21 cellular contexts compared by ENCODE assay signal in the genomic region with DNA sequence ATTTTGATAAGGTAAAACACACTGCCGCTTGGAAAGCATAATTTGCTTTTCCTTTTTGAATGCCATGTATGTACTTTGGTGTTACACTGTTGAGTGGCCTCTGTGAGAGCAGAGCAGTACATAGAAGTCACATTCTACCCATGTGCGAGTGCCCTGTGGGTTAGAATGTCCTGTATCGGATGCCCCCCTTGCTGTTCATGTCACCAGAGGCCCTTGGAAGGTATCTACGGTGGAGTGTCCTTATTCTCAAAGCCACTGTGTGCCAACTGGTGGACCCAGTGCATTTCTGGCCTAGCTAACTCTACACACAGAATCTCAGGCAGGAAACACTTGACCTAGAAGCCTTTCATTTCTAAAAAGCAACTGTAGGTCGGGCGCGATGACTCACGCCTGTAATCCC.
DNase-seq lines count a peak whose midpoint lies in the region; ATAC-seq and TF ChIP-seq lines count a peak whose summit lies in the region.
"Had no signal": no experiment of that assay in that cellular context is flagged by ENCODE, and none has a peak within 500 bp of the region (broad histone marks: within the 10 kb centered on the region; RNA-seq: fewer than 3 reads in every experiment).

No MANE protein-coding gene starts in this region.

- H3K27me3 Mint-ChIP-seq in Calu3 (ENCODE audit: unreplicated experiment) = no peaks in the 10 kb centered on the region

- CTCF ChIA-PET in Panc1 (lab: Charles Lee) (no interaction called here), Calu3 (lab: Charles Lee) (no interaction called here)

- no peak overlapping the region for H3K4me2 ChIP-seq in mesenchymal stem cell (ENCODE audit: low read length, poor library complexity, severe bottlenecking)

- H3K23ac ChIP-seq in mesenchymal stem cell (ENCODE audit: low read length in 2 of 2) = no peak overlapping the region

- peak overlapping the region in 1 of 2 experiments; percentile 51 for H3K18ac ChIP-seq in mesenchymal stem cell (ENCODE audit: low read depth in 1 of 2, low read length in 2 of 2)

- no peak overlapping the region for H2BK15ac ChIP-seq in mesenchymal stem cell (ENCODE audit: low read depth, poor library complexity, severe bottlenecking)

- no peak for DNase-seq in heart left ventricle
- DNase-seq in right cardiac atrium = no peak
- no peak for DNase-seq in Panc1 (ENCODE audit: low read depth, low spot score)
- DNase-seq in mesenchymal stem cell = no peak
- no peak for DNase-seq in vagina (ENCODE audit: extremely low spot score in 2 of 2)
- DNase-seq in Calu3 = no peak
- DNase-seq in prostate gland (ENCODE audit: low spot score) = no peak
- DNase-seq: AML-193; C1 segment of cervical spinal cord; CD8-positive, alpha-beta T cell; DMS153; GDM1; MG63; NCI-H1417; NCI-H187; NCI-H446; NCI-H526; OCI-M1; SHP77 treated with DMSO at 0.1 percent for 48 hours had no signal

- H2BK12ac ChIP-seq in mesenchymal stem cell (ENCODE audit: low read length in 2 of 2) = no peak overlapping the region

- H3K4me1 Mint-ChIP-seq in Calu3 (ENCODE audit: low read depth, unreplicated experiment) = peaks cover 57% of the 10 kb centered on the region

- peak overlapping the region; percentile 68 for H4K91ac ChIP-seq in mesenchymal stem cell (ENCODE audit: low read length)

- POLR2A ChIA-PET in Panc1 (lab: Charles Lee) = no interaction called here

- no peaks in the 10 kb centered on the region for H3K9me3 Mint-ChIP-seq in Calu3 (ENCODE audit: low read depth, unreplicated experiment)
- H3K9me3 Mint-ChIP-seq: CD8-positive, alpha-beta T cell had no signal

- H2AFZ ChIP-seq in mesenchymal stem cell (ENCODE audit: low read depth, low read length) = no peak overlapping the region

- H3K4me1 ChIP-seq in heart left ventricle (peaks cover 3 to 57% (median 43%) of the 10 kb centered on the region in 12 donors), right cardiac atrium (ENCODE audit: control insufficient read depth, insufficient read depth, low read length) (peaks cover 14% of the 10 kb centered on the region), Panc1 (ENCODE audit: control insufficient read depth, insufficient read depth, low read length) (no peaks in the 10 kb centered on the region), mesenchymal stem cell (ENCODE audit: control insufficient read depth, insufficient read depth, low read depth, low read length) (peaks cover 9% of the 10 kb centered on the region), vagina (peaks cover 23% of the 10 kb centered on the region), prostate gland (replicated peaks) (peaks cover 6% of the 10 kb centered on the region)

- H3K9me3 ChIP-seq in heart left ventricle (no peaks in the 10 kb centered on the region), right cardiac atrium (ENCODE audit: control insufficient read depth, low read length) (no peaks in the 10 kb centered on the region), Panc1 (ENCODE audit: control insufficient read depth, insufficient read depth, low read depth, low read length) (no peaks in the 10 kb centered on the region), mesenchymal stem cell (ENCODE audit: control insufficient read depth, low read length) (no peaks in the 10 kb centered on the region), vagina (no peaks in the 10 kb centered on the region), prostate gland (no peaks in the 10 kb centered on the region)
- H3K9me3 ChIP-seq: MG63 had no signal

- in situ Hi-C loops in Panc1 (cut with HindIII; ENCODE audit: low pct_unique_long_range_greater_than_20kb, low sequenced_read_pairs) = no loop called here

- H2AK5ac ChIP-seq in mesenchymal stem cell (ENCODE audit: low read length, severe bottlenecking) = no peak overlapping the region

- H3K27ac ChIP-seq in heart left ventricle = peak overlapping the region in 9 of 12 donors; percentile 9 to 89 (median 40)
- no peak overlapping the region for H3K27ac ChIP-seq in right cardiac atrium (ENCODE audit: low read length)
- no peak overlapping the region for H3K27ac ChIP-seq in Panc1 (ENCODE audit: low read length)
- no peak overlapping the region for H3K27ac ChIP-seq in mesenchymal stem cell (ENCODE audit: low read length, poor library complexity, severe bottlenecking)
- H3K27ac ChIP-seq in vagina = peak overlapping the region; percentile 9
- no peak overlapping the region for H3K27ac ChIP-seq in prostate gland
- H3K27ac ChIP-seq: SK-N-MC had no signal

- H3K9ac ChIP-seq in mesenchymal stem cell (ENCODE audit: low read length) = no peak overlapping the region

- ATAC-seq in heart left ventricle (no peak), right cardiac atrium (no peak), Panc1 (no peak)
- ATAC-seq: CD8-positive, alpha-beta T cell; K562 had no signal

- 85 to 92% (median 90%) methylated on average over 8 of the region's 8 CpGs for WGBS in heart left ventricle, 4 donors
- 86% methylated on average over 8 of the region's 8 CpGs for WGBS in right cardiac atrium
- WGBS in mesenchymal stem cell = 81% methylated on average over 8 of the region's 8 CpGs
- 97% methylated on average over 8 of the region's 8 CpGs for WGBS in prostate gland

- H3K14ac ChIP-seq in mesenchymal stem cell (ENCODE audit: low read length in 2 of 2) = no peak overlapping the region

- no peak overlapping the region for H3K27ac Mint-ChIP-seq in Calu3 (ENCODE audit: unreplicated experiment)
- H3K27ac Mint-ChIP-seq: CD8-positive, alpha-beta T cell had no signal

- H2BK5ac ChIP-seq in mesenchymal stem cell (ENCODE audit: low read depth, low read length, poor library complexity, severe bottlenecking) = no peak overlapping the region

- H3K79me1 ChIP-seq in mesenchymal stem cell (replicated peaks; ENCODE audit: low read length, poor library complexity, severe bottlenecking) = peaks cover 18% of the 10 kb centered on the region

- no peak for TF ChIP-seq CTCF in heart left ventricle (IDR thresholded peaks at IDR 0.05)
- TF ChIP-seq CTCF in Panc1 (IDR thresholded peaks at IDR 0.05) = no peak
- TF ChIP-seq CTCF in vagina (IDR thresholded peaks at IDR 0.05) = no peak
- no peak for TF ChIP-seq CTCF in Calu3 (IDR thresholded peaks at IDR 0.05; ENCODE audit: unreplicated experiment)
- no peak for TF ChIP-seq CTCF in prostate gland (IDR thresholded peaks at IDR 0.05)

- no peak overlapping the region for H3K4me3 ChIP-seq in heart left ventricle
- no peak overlapping the region for H3K4me3 ChIP-seq in right cardiac atrium (ENCODE audit: low read length)
- no peak overlapping the region for H3K4me3 ChIP-seq in Panc1 (ENCODE audit: low read depth in 2 of 2, low read length in 2 of 2)
- no peak overlapping the region for H3K4me3 ChIP-seq in mesenchymal stem cell (ENCODE audit: insufficient read depth in 1 of 2, low read depth in 1 of 2, low read length in 2 of 2)
- no peak overlapping the region for H3K4me3 ChIP-seq in vagina
- H3K4me3 ChIP-seq in prostate gland = no peak overlapping the region
- H3K4me3 ChIP-seq: K562, MG63, SK-N-MC had no signal

- intact Hi-C loops in heart left ventricle (cut with DNase I) = loop anchor here in 1 of 10 donors (10.0 kb wide), 1 partner anchor 266 kb away; no protein-coding TSS in a partner anchor
- intact Hi-C loops in right cardiac atrium (cut with DNase I) = no loop called here
- intact Hi-C loops in Panc1 (cut with micrococcal nuclease; ENCODE audit: unreplicated experiment) = no loop called here
- intact Hi-C loops in vagina (cut with DNase I) = no loop called here
- intact Hi-C loops in Calu3 (cut with micrococcal nuclease; ENCODE audit: unreplicated experiment) = no loop called here
- intact Hi-C loops in prostate gland (cut with DNase I) = no loop called here

- H3K27me3 ChIP-seq in heart left ventricle (no peaks in the 10 kb centered on the region), right cardiac atrium (ENCODE audit: control insufficient read depth, insufficient read depth) (no peaks in the 10 kb centered on the region), Panc1 (ENCODE audit: control insufficient read depth, insufficient read depth, low read length) (no peaks in the 10 kb centered on the region), mesenchymal stem cell (ENCODE audit: control insufficient read depth in 1 of 2, insufficient read depth in 1 of 2, low read length in 2 of 2) (no peaks in the 10 kb centered on the region), vagina (no peaks in the 10 kb centered on the region), prostate gland (replicated peaks; ENCODE audit: insufficient read depth) (no peaks in the 10 kb centered on the region)
- H3K27me3 ChIP-seq: MG63 had no signal

- H3K4ac ChIP-seq in mesenchymal stem cell (ENCODE audit: low read depth in 1 of 2, low read length in 2 of 2) = peak overlapping the region in 1 of 2 experiments; percentile 7

- H2BK120ac ChIP-seq in mesenchymal stem cell (ENCODE audit: low read depth, low read length) = no peak overlapping the region

- H4K8ac ChIP-seq in mesenchymal stem cell (ENCODE audit: low read length) = no peak overlapping the region

- no peak overlapping the region for H3K4me3 Mint-ChIP-seq in Calu3 (ENCODE audit: low read depth, unreplicated experiment)
- H3K4me3 Mint-ChIP-seq: CD8-positive, alpha-beta T cell had no signal

- H3K36me3 Mint-ChIP-seq in Calu3 (ENCODE audit: insufficient read depth, unreplicated experiment) = peaks cover 97% of the 10 kb centered on the region

- peaks cover 0 to 81% (median 51%) of the 10 kb centered on the region in 9 donors for H3K36me3 ChIP-seq in heart left ventricle
- peaks cover 57% of the 10 kb centered on the region for H3K36me3 ChIP-seq in Panc1 (ENCODE audit: control insufficient read depth, insufficient read depth, low read length)
- peaks cover 19 to 90% of the 10 kb centered on the region in 2 experiments for H3K36me3 ChIP-seq in mesenchymal stem cell (ENCODE audit: control insufficient read depth in 1 of 2, insufficient read depth in 2 of 2, low read depth in 1 of 2, low read length in 2 of 2)
- peaks cover 0 to 39% of the 10 kb centered on the region in 2 donors for H3K36me3 ChIP-seq in vagina
- peaks cover 0 to 5% of the 10 kb centered on the region in 2 donors for H3K36me3 ChIP-seq in prostate gland

- no peak for TF ChIP-seq POLR2A in heart left ventricle (IDR thresholded peaks at IDR 0.05)
- TF ChIP-seq POLR2A in vagina (IDR thresholded peaks at IDR 0.05) = no peak
- no peak for TF ChIP-seq POLR2A in prostate gland (IDR thresholded peaks at IDR 0.05)

- BruUV-seq in Panc1 (replicated peaks; lab: Mats Ljungman, UMichigan) = TSS peak; percentile 19
- no TSS peak for BruUV-seq in Calu3 (replicated peaks; lab: Mats Ljungman, UMichigan)

Comparison
In these comparisons a context has a peak if more than half of its experiments do, and no peak if none do; other contexts are left out.
1. H3K27ac ChIP-seq: peak in heart left ventricle (9 of 12) and vagina (single experiment); none in right cardiac atrium (single experiment), Panc1 (single experiment), mesenchymal stem cell (single experiment) and prostate gland (0 of 2).